ENCODE assay signal across 8 cellular contexts in genomic region chr7:63900394-63901203, GRCh38.
DNase-seq lines count a peak whose midpoint lies in the region; ATAC-seq, FAIRE-seq and TF ChIP-seq lines count a peak whose summit lies in the region.

No MANE protein-coding gene starts in this region.

- TF ChIP-seq CTCF in mammary epithelial cell (conservative IDR thresholded peaks at IDR 0.05 in 1 of 2, IDR thresholded peaks at IDR 0.05 in 1 of 2; ENCODE audit: extremely low read depth in 1 of 2, insufficient read depth in 1 of 2, low read depth in 1 of 2, low read length in 2 of 2) = no peak

- no peaks in the 10 kb centered on the region for H3K4me1 ChIP-seq in mammary epithelial cell (ENCODE audit: insufficient read depth, low read length)

- H3K36me3 ChIP-seq in mammary epithelial cell (ENCODE audit: insufficient read depth, low read length) = no peaks in the 10 kb centered on the region

- H3K4me2 ChIP-seq in mammary epithelial cell (ENCODE audit: insufficient read depth, low read depth, low read length) = no peak overlapping the region

- H3K9me3 ChIP-seq in mammary epithelial cell (replicated peaks; ENCODE audit: insufficient read depth, low read length) = peaks cover 37% of the 10 kb centered on the region

- H3K27ac ChIP-seq in mammary epithelial cell (ENCODE audit: insufficient read depth, low read depth, low read length) = no peak overlapping the region

- peak; percentile 89 for DNase-seq in KG1 (lab: John Stamatoyannopoulos, UW)
- no peak for DNase-seq in mammary epithelial cell
- DNase-seq in middle frontal gyrus (ENCODE audit: extremely low spot score, low spot score) = peak; percentile 85
- peak; percentile 88 for DNase-seq in stimulated activated CD8-positive, alpha-beta memory T cell treated with anti-CD3 and anti-CD28 coated beads, Interleukin-4, amount 100 ng/mL, for 48 hours
- no peak for DNase-seq in H54 (ENCODE audit: insufficient read length, low spot score)
- DNase-seq in NCI-H345 treated with DMSO at 0.1 percent for 48 hours (lab: John Stamatoyannopoulos, UW; ENCODE audit: unreplicated experiment) = no peak

- no peaks in the 10 kb centered on the region for H3K27me3 ChIP-seq in mammary epithelial cell (ENCODE audit: insufficient read depth, low read length)

- CTCF ChIA-PET in mammary epithelial cell (lab: Charles Lee; ENCODE audit: low non-redundant PET) = no interaction called here

- H4K20me1 ChIP-seq in mammary epithelial cell (ENCODE audit: insufficient read depth, low read length) = no peaks in the 10 kb centered on the region

- BruUV-seq in mammary epithelial cell (replicated peaks; lab: Mats Ljungman, UMichigan) = no TSS peak

- peak overlapping the region in 1 of 3 experiments; percentile 9 for H3K4me3 ChIP-seq in mammary epithelial cell (replicated peaks in 1 of 3; ENCODE audit: insufficient read depth in 1 of 3, low read depth in 2 of 3, low read length in 3 of 3)

- TF ChIP-seq POLR2A in H54 (IDR thresholded peaks at IDR 0.05; ENCODE audit: low read depth, low read length) = no peak

- dilution Hi-C loops in mammary epithelial cell (cut with HindIII; ENCODE audit: low sequenced_read_pairs) = no loop called here

- H3K79me2 ChIP-seq in mammary epithelial cell (ENCODE audit: insufficient read depth, low read length) = no peaks in the 10 kb centered on the region

- in situ Hi-C loops in mammary epithelial cell (cut with MboI; ENCODE audit: low sequenced_read_pairs in 2 of 2) = no loop called here

- FAIRE-seq in TTC549 (lab: Jason Lieb, UNC) (peak; percentile 95), H54 (lab: Jason Lieb, UNC) (no peak)

- H2AFZ ChIP-seq in mammary epithelial cell (ENCODE audit: low read depth, low read length) = peak overlapping the region; percentile 27

- 2% methylated on average over 13 of the region's 44 CpGs for WGBS in mammary epithelial cell (ENCODE audit: low coverage, missing lambda C conversion rate)

- no peak for ATAC-seq in HG02970 (IDR thresholded peaks at IDR 0.05; ENCODE audit: low FRiP score, unreplicated experiment)

- no peak overlapping the region for H3K9ac ChIP-seq in mammary epithelial cell (ENCODE audit: insufficient read depth, low read length)

- intact Hi-C loops in mammary epithelial cell (cut with micrococcal nuclease) = no loop called here

Comparison
In these comparisons a context has a peak if more than half of its experiments do, and no peak if none do; other contexts are left out.
1. DNase-seq: peak in KG1 (single experiment), middle frontal gyrus (single experiment) and stimulated activated CD8-positive, alpha-beta memory T cell treated with anti-CD3 and anti-CD28 coated beads, Interleukin-4, amount 100 ng/mL, for 48 hours (single experiment); none in mammary epithelial cell (single experiment), H54 (single experiment) and NCI-H345 treated with DMSO at 0.1 percent for 48 hours (single experiment).